1 cellular context compared by ENCODE assay signal in genomic region chr5:109412981-109413402, GRCh38.
TF ChIP-seq lines count a peak whose summit lies in the region.

No MANE protein-coding gene starts in this region.

TF ChIP-seq in GM23338, 12 proteins besides CTCF, POLR2A, EP300 and RAD21 (continued from another document):
- TF ChIP-seq REST (IDR thresholded peaks at IDR 0.05; ENCODE audit: unreplicated experiment) (no peak), EZH2phosphoT487 (IDR thresholded peaks at IDR 0.05; ENCODE audit: unreplicated experiment) (no peak), NANOG (IDR thresholded peaks at IDR 0.05; ENCODE audit: borderline replicate concordance) (no peak)
